In genomic region chr19:15126511-15126910, GRCh38 we compare ENCODE assay signal across 11 cellular contexts. TPM values are rescaled to one million over a fixed set of nuclear protein-coding genes. Genes with fewer than 3 reads are reported as not detected.
DNase-seq lines count a peak whose midpoint lies in the region; ATAC-seq and TF ChIP-seq lines count a peak whose summit lies in the region.
"Had no signal": no experiment of that assay in that cellular context is flagged by ENCODE, and none has a peak within 500 bp of the region (broad histone marks: within the 10 kb centered on the region; RNA-seq: fewer than 3 reads in every experiment).

No MANE protein-coding gene starts in this region.

- DNase-seq in CD4-positive, alpha-beta T cell = no peak
- DNase-seq in Jurkat, Clone E6-1 (ENCODE audit: low read depth, low spot score) = no peak
- DNase-seq in amniotic epithelial cell (ENCODE audit: low read depth) (peak; percentile 74), SKM-1 (lab: John Stamatoyannopoulos, UW; ENCODE audit: unreplicated experiment) (no peak), NCI-H2227 (lab: John Stamatoyannopoulos, UW; ENCODE audit: unreplicated experiment) (no peak), COLO829 (ENCODE audit: low spot score) (no peak)
- DNase-seq: Calu3, H9, NCI-H2081 treated with DMSO at 0.1 percent for 48 hours had no signal

- no peak for TF ChIP-seq CTCF in CD4-positive, alpha-beta T cell (IDR thresholded peaks at IDR 0.05)
- no peak for TF ChIP-seq CTCF in nephron (IDR thresholded peaks at IDR 0.05; ENCODE audit: unreplicated experiment in 3 of 3)

- H3K27ac ChIP-seq in CD4-positive, alpha-beta T cell (ENCODE audit: low read depth, low read length) = no peak overlapping the region

- peak overlapping the region; percentile 75; the same call in 1 of the 2 replicates for H3K4me3 ChIP-seq in Jurkat, Clone E6-1 (ENCODE audit: low read length)

- no peaks in the 10 kb centered on the region for H3K9me3 Mint-ChIP-seq in CD4-positive, alpha-beta T cell
- H3K9me3 Mint-ChIP-seq in nephron = no peaks in the 10 kb centered on the region
- H3K9me3 Mint-ChIP-seq: H9 had no signal

- H3K36me3 Mint-ChIP-seq in CD4-positive, alpha-beta T cell (ENCODE audit: low read depth) = peaks cover 28% of the 10 kb centered on the region
- peaks cover 9% of the 10 kb centered on the region for H3K36me3 Mint-ChIP-seq in nephron (ENCODE audit: low read depth)

- POLR2A ChIA-PET in CD4-positive, alpha-beta T cell (lab: Charles Lee) = interaction anchor here (0.6 to 3.6 kb wide), 3 partner anchors 170 to 292 kb away, joined by 4 to 14 read pairs (median 5); partner anchors contain the start of genes AKAP8 and AKAP8L

- intact Hi-C loops in CD4-positive, alpha-beta T cell (cut with DNase I, micrococcal nuclease) = no loop called here

- H3K27me3 ChIP-seq in CD4-positive, alpha-beta T cell (ENCODE audit: control insufficient read depth, insufficient read depth, low read length) = no peaks in the 10 kb centered on the region

- ATAC-seq in CD4-positive, alpha-beta T cell (ENCODE audit: poor library complexity) = no peak
- no peak for ATAC-seq in HG03565 (IDR thresholded peaks at IDR 0.05; ENCODE audit: unreplicated experiment)

- peak overlapping the region; percentile 96 for H3K27ac Mint-ChIP-seq in CD4-positive, alpha-beta T cell
- H3K27ac Mint-ChIP-seq in nephron = peak overlapping the region; percentile 89 to 97 (median 94)
- H3K27ac Mint-ChIP-seq: H9 had no signal

- no peak overlapping the region for H3K4me3 Mint-ChIP-seq in CD4-positive, alpha-beta T cell
- H3K4me3 Mint-ChIP-seq in nephron = no peak overlapping the region

- H3K27me3 Mint-ChIP-seq in CD4-positive, alpha-beta T cell = no peaks in the 10 kb centered on the region
- no peaks in the 10 kb centered on the region for H3K27me3 Mint-ChIP-seq in nephron (ENCODE audit: low read depth)

- CTCF ChIA-PET in CD4-positive, alpha-beta T cell (lab: Charles Lee) = interaction anchor here (1.9 kb wide), 1 partner anchor 34 kb away, joined by 8 read pairs; no protein-coding TSS in a partner anchor

- H3K4me1 Mint-ChIP-seq in CD4-positive, alpha-beta T cell (ENCODE audit: low read depth) = peaks cover 50% of the 10 kb centered on the region
- H3K4me1 Mint-ChIP-seq in nephron = peaks cover 18% of the 10 kb centered on the region

- H3K9me3 ChIP-seq in CD4-positive, alpha-beta T cell (ENCODE audit: control insufficient read depth, low read length) = no peaks in the 10 kb centered on the region

RNA-seq across cellular contexts. Expression of gene SYDE1, which starts 19.3 kb away (rescaled TPM):
- under 1 TPM in 1 of 2 experiments, not detected in 1; 0.22 TPM for total RNA-seq in CD4-positive, alpha-beta T cell
- polyA plus RNA-seq in Jurkat, Clone E6-1 (2012; ENCODE audit: insufficient read depth, insufficient read length) = not detected

RNA-seq across cellular contexts. Expression of gene OR1I1, which starts 44.5 kb away (rescaled TPM):
- total RNA-seq in CD4-positive, alpha-beta T cell = not detected
- polyA plus RNA-seq in Jurkat, Clone E6-1 (2012; ENCODE audit: insufficient read depth, insufficient read length) = not detected
- total RNA-seq: Calu3, H9 had no signal
